ENCODE assay signal across 30 cellular contexts in the genomic region with DNA sequence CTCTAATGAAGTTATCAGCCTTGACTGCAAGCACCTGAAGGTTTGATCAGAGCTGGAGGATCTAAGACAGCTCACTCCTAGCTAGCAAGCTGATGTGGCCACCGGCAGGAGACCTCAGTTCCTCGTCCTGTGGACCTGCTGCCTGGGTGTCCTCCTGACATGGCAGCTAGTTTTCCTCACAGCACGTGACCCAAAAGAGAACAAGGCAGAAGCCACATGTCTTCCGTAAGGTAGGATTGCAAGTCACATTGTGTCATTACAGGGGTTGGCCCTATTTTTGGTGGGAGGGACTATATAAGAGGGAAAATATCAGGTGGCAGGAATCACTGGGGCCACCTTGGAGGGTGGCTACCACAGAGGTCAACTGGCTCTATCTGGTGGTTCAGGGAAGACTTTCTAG. TPM values are rescaled to one million over a fixed set of nuclear protein-coding genes. Genes with fewer than 3 reads are reported as not detected.
"Had no signal": no experiment of that assay in that cellular context is flagged by ENCODE, and none has a peak within 500 bp of the region (broad histone marks: within the 10 kb centered on the region; RNA-seq: fewer than 3 reads in every experiment).

No MANE protein-coding gene starts in this region.

- H3K4me3 ChIP-seq: stomach, suprapubic skin, testis, thoracic aorta, thyroid gland, tibial artery, tibial nerve, transverse colon, upper lobe of left lung, upper lobe of right lung, uterus, vagina had no signal

- H3K27ac ChIP-seq: stomach, suprapubic skin, testis, thoracic aorta, thyroid gland, tibial artery, tibial nerve, transverse colon, upper lobe of left lung, upper lobe of right lung, uterus, vagina had no signal

- H3K27me3 ChIP-seq: stomach, testis, thyroid gland, tibial nerve, transverse colon, upper lobe of left lung, upper lobe of right lung, uterus, vagina had no signal

- ATAC-seq: stimulated activated effector memory CD8-positive, alpha-beta T cell treated with anti-CD3 and anti-CD28 coated beads, Interleukin-12 subunit alpha, Interleukin-12 subunit beta, amount 100 ng/mL, for 72 hours; stimulated activated memory B cell treated with anti-CD40 and anti-IgM and Interleukin-4, amounts not matched to agents 10 μg/mL and 1 μg/mL and 100 μg/mL, for 72 hours; stimulated activated naive B cell treated with anti-CD40 and anti-IgM and Interleukin-4, amounts not matched to agents 10 μg/mL and 1 μg/mL and 100 μg/mL, for 72 hours; stimulated activated naive CD8-positive, alpha-beta T cell treated with anti-CD3 and anti-CD28 coated beads, Interleukin-15, amount 100 ng/mL, for 72 hours; stimulated activated naive CD8-positive, alpha-beta T cell treated with anti-CD3 and anti-CD28 coated beads, Interleukin-15, Interleukin-2, amounts not matched to agents 100 U/mL and 50 U/mL, for 24 hours; upper lobe of right lung had no signal

- H3K9me3 ChIP-seq: stomach, suprapubic skin, testis, thoracic aorta, thyroid gland, tibial artery, tibial nerve, transverse colon, upper lobe of left lung, upper lobe of right lung, uterus, vagina had no signal

- DNase-seq: stimulated activated CD4-positive, alpha-beta T cell treated with anti-CD3 and anti-CD28 coated beads, Interleukin-2, amount 100 ng/mL, for 48 hours; stimulated activated CD4-positive, alpha-beta T cell treated with anti-CD3 and anti-CD28 coated beads, Interleukin-4, amount 100 ng/mL, for 1 hour; stimulated activated CD4-positive, alpha-beta T cell treated with anti-CD3 and anti-CD28 coated beads, Interleukin-4, amount 100 ng/mL, for 24 hours; stimulated activated CD4-positive, alpha-beta T cell treated with anti-CD3 and anti-CD28 coated beads, Interleukin-4, amount 100 ng/mL, for 4 hours; stimulated activated CD8-positive, alpha-beta memory T cell treated with anti-CD3 and anti-CD28 coated beads, Interleukin-4, amount 100 ng/mL, for 48 hours; stimulated activated naive B cell treated with anti-CD40 and anti-IgM and Interleukin-4, amounts not matched to agents 10 μg/mL and 1 μg/mL and 100 μg/mL, for 72 hours; stimulated activated naive CD4-positive, alpha-beta T cell; stimulated activated naive CD4-positive, alpha-beta T cell treated with Interleukin-2 at 50 U/mL for 16 hours; stimulated activated naive CD8-positive, alpha-beta T cell treated with anti-CD3 and anti-CD28 coated beads, Interleukin-15, amount 100 ng/mL, for 72 hours; stimulated activated naive CD8-positive, alpha-beta T cell treated with anti-CD3 and anti-CD28 coated beads, Interleukin-15, Interleukin-2, amounts not matched to agents 100 U/mL and 50 U/mL, for 24 hours; stomach; substantia nigra; testis; thyroid gland; tibial artery; transverse colon; trophoblast cell; upper lobe of left lung; upper lobe of right lung; uterus had no signal

- FAIRE-seq: urothelium cell line had no signal

- H3K36me3 ChIP-seq: stomach, suprapubic skin, thoracic aorta, thyroid gland, tibial artery, tibial nerve, transverse colon, upper lobe of left lung, upper lobe of right lung, uterus, vagina had no signal

- H3K4me1 ChIP-seq: stomach, suprapubic skin, testis, thyroid gland, tibial artery, tibial nerve, transverse colon, upper lobe of left lung, upper lobe of right lung, uterus, vagina had no signal

RNA-seq across cellular contexts. Expression of gene CLEC3A, which starts 59.0 kb away (rescaled TPM):
- total RNA-seq: subcutaneous adipose tissue, suprapubic skin, temporal lobe, thoracic aorta, thyroid gland, tibial nerve, transverse colon, upper lobe of left lung, upper lobe of right lung, ureter, uterus, vagina had no signal
